9 cellular contexts compared by ENCODE assay signal in the genomic region with DNA sequence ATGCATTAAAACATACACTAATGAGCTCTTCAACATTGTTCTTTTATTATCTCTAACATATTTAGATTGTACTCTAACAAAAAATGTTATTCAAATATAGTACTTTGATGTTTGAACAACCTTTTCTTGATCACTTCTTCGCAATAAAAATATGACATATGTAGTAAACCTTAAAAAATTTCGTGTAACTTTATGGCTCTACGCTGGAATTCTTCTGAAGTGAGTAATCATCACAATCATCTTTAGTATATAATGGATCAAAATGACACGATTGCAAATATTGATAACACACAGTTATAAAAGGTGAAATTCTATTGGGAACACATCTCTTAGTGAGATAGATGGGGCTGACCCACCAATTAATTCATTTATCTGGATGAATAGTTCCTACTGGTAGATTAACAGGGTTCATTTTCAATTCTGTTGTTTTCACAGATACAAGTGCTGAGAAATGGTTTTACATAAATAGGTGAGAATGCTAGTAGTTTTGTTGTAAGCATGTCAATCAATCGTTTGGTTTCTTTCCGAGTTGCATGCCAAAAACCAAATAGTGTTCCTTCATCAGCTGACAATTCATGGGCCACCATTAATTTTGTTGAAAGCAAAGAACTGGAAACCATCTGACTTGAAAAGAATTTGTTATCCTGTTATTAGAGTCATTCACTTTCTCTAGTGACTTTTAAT. TPM values are rescaled to one million over a fixed set of nuclear protein-coding genes. Genes with fewer than 3 reads are reported as not detected.
DNase-seq lines count a peak whose midpoint lies in the region; ATAC-seq, FAIRE-seq and TF ChIP-seq lines count a peak whose summit lies in the region.
"Had no signal": no experiment of that assay in that cellular context is flagged by ENCODE, and none has a peak within 500 bp of the region (broad histone marks: within the 10 kb centered on the region; RNA-seq: fewer than 3 reads in every experiment).

No MANE protein-coding gene starts in this region.

- H3K4me1 ChIP-seq in PC-9 (replicated peaks; ENCODE audit: insufficient read depth) (peaks cover 11% of the 10 kb centered on the region), pancreas (peaks cover 6 to 12% (median 12%) of the 10 kb centered on the region in 3 donors), thyroid gland (peaks cover 7 to 21% of the 10 kb centered on the region in 2 donors)

- BruUV-seq in PC-9 (replicated peaks; lab: Mats Ljungman, UMichigan): no TSS peak

- no peak for TF ChIP-seq POLR2A in H54 (IDR thresholded peaks at IDR 0.05; ENCODE audit: low read depth, low read length)
- TF ChIP-seq POLR2A in thyroid gland (IDR thresholded peaks at IDR 0.05): no peak

- peak overlapping the region; percentile 96 for H3K27ac ChIP-seq in PC-9
- H3K27ac ChIP-seq in pancreas: peak overlapping the region in 3 of 4 donors; percentile 89 to 96 (median 92)
- no peak overlapping the region for H3K27ac ChIP-seq in thyroid gland

- H3K36me3 ChIP-seq in PC-9 (ENCODE audit: low read depth) (peaks cover 12% of the 10 kb centered on the region), pancreas (no peaks in the 10 kb centered on the region), thyroid gland (peaks cover 7 to 9% of the 10 kb centered on the region in 2 donors)

- H3K9me2 ChIP-seq in PC-9 (ENCODE audit: insufficient read depth): no peaks in the 10 kb centered on the region

- H3F3A ChIP-seq in PC-9 (ENCODE audit: insufficient read depth, low read depth): peaks cover 19% of the 10 kb centered on the region

- POLR2A ChIA-PET in PC-9 (lab: Charles Lee; ENCODE audit: unreplicated experiment): interaction anchor here (0.6 kb wide), 1 partner anchor 92 kb away, joined by 3 read pairs; no protein-coding TSS in a partner anchor

- WGBS in pancreas, 2 donors: 44 to 50% methylated on average over 6 of the region's 6 CpGs
- WGBS in thyroid gland, 2 donors: 68 to 72% methylated on average over 6 of the region's 6 CpGs

- H3K9me3 ChIP-seq in PC-9 (ENCODE audit: insufficient read depth, low read depth) (no peaks in the 10 kb centered on the region), pancreas (no peaks in the 10 kb centered on the region), thyroid gland (no peaks in the 10 kb centered on the region)

- DNase-seq in GM12864 (ENCODE audit: low read depth): no peak
- DNase-seq in PC-9: no peak
- no peak for DNase-seq in epithelial cell of esophagus (ENCODE audit: low read depth)
- no peak for DNase-seq in pancreas
- no peak for DNase-seq in H54 (ENCODE audit: insufficient read length, low spot score)
- no peak for DNase-seq in thyroid gland
- no peak for DNase-seq in NOMO-1 (lab: John Stamatoyannopoulos, UW; ENCODE audit: unreplicated experiment in 2 of 2)
- DNase-seq: stimulated activated CD4-positive, alpha-beta T cell treated with anti-CD3 and anti-CD28 coated beads, Interleukin-4, amount 100 ng/mL, for 4 hours had no signal

- CTCF ChIA-PET in PC-9 (lab: Charles Lee): no interaction called here

- peaks cover 56% of the 10 kb centered on the region for H3K79me2 ChIP-seq in PC-9 (ENCODE audit: low read depth)

- no peak for ATAC-seq in pancreas
- ATAC-seq in esophagus mucosa: no peak

- H3K4me3 ChIP-seq in GM12864 (ENCODE audit: low read depth, low read length): peak overlapping the region; percentile 100
- peak overlapping the region; percentile 99 for H3K4me3 ChIP-seq in PC-9
- H3K4me3 ChIP-seq in epithelial cell of esophagus (ENCODE audit: low read length): peak overlapping the region; percentile 94
- peak overlapping the region; percentile 59 to 83 (median 75) for H3K4me3 ChIP-seq in pancreas
- peak overlapping the region in 1 of 3 donors; percentile 66 for H3K4me3 ChIP-seq in thyroid gland (replicated peaks in 1 of 3)

- intact Hi-C loops in PC-9 (cut with micrococcal nuclease; ENCODE audit: unreplicated experiment): loop anchor here (5.0 kb wide), 1 partner anchor 81 kb away; no protein-coding TSS in a partner anchor
- intact Hi-C loops in pancreas (cut with DNase I): no loop called here
- intact Hi-C loops in thyroid gland (cut with DNase I): no loop called here

- peak overlapping the region; percentile 95 for H2AFZ ChIP-seq in PC-9

- no peaks in the 10 kb centered on the region for H3K27me3 ChIP-seq in PC-9 (ENCODE audit: insufficient read depth, low read depth)
- no peaks in the 10 kb centered on the region for H3K27me3 ChIP-seq in pancreas
- H3K27me3 ChIP-seq in thyroid gland: no peaks in the 10 kb centered on the region

- peak overlapping the region; percentile 82 for H3K4me2 ChIP-seq in PC-9

- H4K20me1 ChIP-seq in PC-9 (ENCODE audit: insufficient read depth): no peaks in the 10 kb centered on the region

- no peak for FAIRE-seq in pancreas (lab: Jason Lieb, UNC)
- no peak for FAIRE-seq in H54 (lab: Jason Lieb, UNC)

- TF ChIP-seq CTCF in GM12864 (IDR thresholded peaks at IDR 0.05; ENCODE audit: low read depth, low read length, missing control alignments) (no peak), PC-9 (conservative IDR thresholded peaks at IDR 0.05) (no peak), epithelial cell of esophagus (IDR thresholded peaks at IDR 0.05; ENCODE audit: insufficient read depth, low read depth, low read length, missing control alignments) (no peak), pancreas (IDR thresholded peaks at IDR 0.05) (no peak), thyroid gland (IDR thresholded peaks at IDR 0.05) (no peak)

RNA-seq across cellular contexts. Expression of gene ZMPSTE24, which starts 1.5 kb away (rescaled TPM):
- total RNA-seq in PC-9 (2021) (36.9 and 55.8 TPM in 2 replicates), pancreas (10 to 100 TPM in 5 of 6 donors, 1 to 10 TPM in 1; 9.9 to 29.8 (median 12.4) TPM), esophagus mucosa (25.8 TPM), thyroid gland (10 to 100 TPM; 45.1 to 61.7 (median 56.7) TPM)
- polyA plus RNA-seq in pancreas: 10 to 100 TPM in 1 of 2 donors, 1 to 10 TPM in 1; 6.9 to 17.0 TPM

RNA-seq across cellular contexts. Expression of gene TMCO2, which starts 8.8 kb away (rescaled TPM):
- total RNA-seq in PC-9 (2021): not detected in 2 replicates
- not detected for total RNA-seq in pancreas
- polyA plus RNA-seq in pancreas: not detected
- total RNA-seq in esophagus mucosa: not detected
- not detected for total RNA-seq in thyroid gland

Comparison
In these comparisons a context has a peak if more than half of its experiments do, and no peak if none do; other contexts are left out.
1. H3K27ac ChIP-seq: peak in PC-9 (single experiment) and pancreas (3 of 4); none in thyroid gland (0 of 3).